ENCODE assay signal across 12 cellular contexts in the genomic region with DNA sequence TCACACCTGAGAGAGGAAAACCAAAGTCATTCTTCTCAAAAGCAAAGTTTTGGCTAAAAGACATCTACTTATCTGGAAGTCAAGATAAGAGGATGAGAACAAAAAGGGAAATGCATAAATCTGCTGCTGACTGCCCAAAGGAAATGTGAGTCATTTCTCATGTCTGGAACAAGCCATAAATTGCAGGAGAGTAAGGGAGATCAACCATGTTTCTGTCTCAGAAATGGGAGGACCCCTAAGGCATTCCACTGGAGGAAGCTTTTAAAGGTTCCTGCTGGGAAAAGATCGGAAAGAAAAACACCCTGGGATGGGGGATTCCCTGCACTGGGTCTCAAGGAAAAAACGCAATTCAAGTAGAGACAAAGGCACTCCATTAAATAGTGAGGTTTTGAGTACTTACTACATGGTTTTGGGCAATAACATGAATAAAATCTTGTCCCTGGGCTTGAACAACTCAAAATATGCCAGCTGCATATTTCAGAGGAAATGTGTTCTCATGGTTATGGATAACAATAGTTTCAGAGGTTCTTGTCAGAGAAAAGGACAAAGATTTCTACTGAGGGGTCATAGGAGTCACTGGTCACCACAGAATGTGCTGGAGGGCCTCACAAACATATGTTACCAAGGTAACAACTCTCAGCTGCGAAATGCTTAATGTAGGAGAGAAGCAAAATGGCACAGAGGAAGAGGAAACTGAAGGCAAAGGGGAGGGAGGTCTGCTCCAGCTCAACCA. TPM values are rescaled to one million over a fixed set of nuclear protein-coding genes. Genes with fewer than 3 reads are reported as not detected.
DNase-seq lines count a peak whose midpoint lies in the region; ATAC-seq and TF ChIP-seq lines count a peak whose summit lies in the region.
"Had no signal": no experiment of that assay in that cellular context is flagged by ENCODE, and none has a peak within 500 bp of the region (broad histone marks: within the 10 kb centered on the region; RNA-seq: fewer than 3 reads in every experiment).

No MANE protein-coding gene starts in this region.

- H3K4me3 Mint-ChIP-seq in brain = peak overlapping the region in 1 of 5 experiments; percentile 9
- no peak overlapping the region for H3K4me3 Mint-ChIP-seq in Calu3 (ENCODE audit: low read depth, unreplicated experiment)

- H3K9me3 Mint-ChIP-seq in brain = peaks cover 0 to 10% (median 0%) of the 10 kb centered on the region in 5 experiments
- H3K9me3 Mint-ChIP-seq in Calu3 (ENCODE audit: low read depth, unreplicated experiment) = no peaks in the 10 kb centered on the region

- intact Hi-C loops in Calu3 (cut with micrococcal nuclease; ENCODE audit: unreplicated experiment) = no loop called here

- no TSS peak for BruUV-seq in Calu3 (replicated peaks; lab: Mats Ljungman, UMichigan)

- DNase-seq in AG08395 (ENCODE audit: low spot score) = peak; percentile 21
- peak; percentile 4 for DNase-seq in KG1 (lab: John Stamatoyannopoulos, UW)
- peak; percentile 34 for DNase-seq in kidney tubule cell (ENCODE audit: low spot score)
- DNase-seq in Calu3 = no peak
- DNase-seq in activated effector memory CD4-positive, alpha-beta T cell treated with anti-CD3 and anti-CD28 coated beads, Interleukin-2, amount 50 U/mL, for 16 hours = no peak
- DNase-seq in caudate nucleus (lab: John Stamatoyannopoulos, UW) = no peak
- DNase-seq: activated CD8-positive, alpha-beta memory T cell treated with anti-CD3 and anti-CD28 coated beads, Interleukin-2, amount 50 U/mL, for 48 hours; NCI-H1436 treated with DMSO at 0.1 percent for 48 hours had no signal

- ATAC-seq in HG03097 (IDR thresholded peaks at IDR 0.05; ENCODE audit: low FRiP score, unreplicated experiment) = no peak

- H3K36me3 Mint-ChIP-seq in brain = peaks cover 4% of the 10 kb centered on the region
- peaks cover 4% of the 10 kb centered on the region for H3K36me3 Mint-ChIP-seq in Calu3 (ENCODE audit: insufficient read depth, unreplicated experiment)

- CTCF ChIA-PET in Calu3 (lab: Charles Lee) = no interaction called here

- H3K27me3 Mint-ChIP-seq in brain (no peaks in the 10 kb centered on the region), Calu3 (ENCODE audit: unreplicated experiment) (no peaks in the 10 kb centered on the region)

- H3K27ac Mint-ChIP-seq in brain = peak overlapping the region in 3 of 5 experiments; percentile 0 to 85 (median 82)
- no peak overlapping the region for H3K27ac Mint-ChIP-seq in Calu3 (ENCODE audit: unreplicated experiment)

- H3K27ac ChIP-seq in caudate nucleus (ENCODE audit: low read depth, low read length) = no peak overlapping the region
- H3K27ac ChIP-seq: C4-2B had no signal

- TF ChIP-seq CTCF in brain (conservative IDR thresholded peaks at IDR 0.05) (no peak), Calu3 (IDR thresholded peaks at IDR 0.05; ENCODE audit: unreplicated experiment) (no peak)

- H3K4me1 Mint-ChIP-seq in brain = peaks cover 28% of the 10 kb centered on the region
- H3K4me1 Mint-ChIP-seq in Calu3 (ENCODE audit: low read depth, unreplicated experiment) = no peaks in the 10 kb centered on the region

RNA-seq across cellular contexts. Expression of a gene that starts 19.3 kb away (rescaled TPM):
- 5.8 TPM for polyA plus RNA-seq in brain (ENCODE audit: insufficient read depth, low read depth, low replicate concordance)
- total RNA-seq in Calu3 (2022) = 8.3 and 8.8 TPM in 2 replicates
- total RNA-seq: SJCRH30 had no signal

RNA-seq across cellular contexts. Expression of a gene that starts 39.9 kb away (rescaled TPM):
- polyA plus RNA-seq in brain (ENCODE audit: insufficient read depth, low read depth, low replicate concordance) = 9.0 TPM
- 14.1 and 15.3 TPM in 2 replicates for total RNA-seq in Calu3 (2022)

Comparison
In these comparisons a context has a peak if more than half of its experiments do, and no peak if none do; other contexts are left out.
1. DNase-seq: peak in AG08395 (single experiment), KG1 (single experiment) and kidney tubule cell (single experiment); none in Calu3 (single experiment), activated effector memory CD4-positive, alpha-beta T cell treated with anti-CD3 and anti-CD28 coated beads, Interleukin-2, amount 50 U/mL, for 16 hours (single experiment) and caudate nucleus (0 of 61).